ENCODE assay signal across 8 cellular contexts in the genomic region with DNA sequence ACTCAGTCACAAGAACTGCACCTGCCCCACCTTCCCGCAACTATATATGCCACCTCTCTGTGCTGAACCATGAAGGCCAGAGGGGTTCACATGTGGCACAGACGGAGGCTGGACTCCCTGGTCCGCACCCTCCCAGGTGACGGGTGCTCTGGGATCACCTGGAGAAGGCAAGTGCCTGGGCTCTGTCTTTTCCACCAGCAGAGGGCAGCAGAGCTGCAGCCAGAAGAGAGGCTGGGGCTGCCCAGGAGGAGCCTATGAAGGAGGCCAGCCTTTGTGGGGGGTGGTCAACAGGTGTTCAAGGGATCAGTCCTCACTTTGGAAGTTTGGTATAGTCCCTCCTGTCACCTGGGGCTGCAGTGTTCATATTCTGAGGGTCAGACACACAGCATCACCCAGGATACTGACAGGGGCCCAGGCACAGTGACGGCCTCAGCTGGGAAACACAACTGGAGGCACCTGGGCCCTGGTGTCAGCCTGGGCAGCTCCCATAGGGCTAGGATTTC. TPM values are rescaled to one million over a fixed set of nuclear protein-coding genes. Genes with fewer than 3 reads are reported as not detected.
DNase-seq lines count a peak whose midpoint lies in the region; ATAC-seq and TF ChIP-seq lines count a peak whose summit lies in the region.

No MANE protein-coding gene starts in this region.

- H3K4me3 ChIP-seq in adipocyte (ENCODE audit: low read length) (no peak overlapping the region), smooth muscle cell (no peak overlapping the region)

- peaks cover 64% of the 10 kb centered on the region for H3K4me1 Mint-ChIP-seq in CD4-positive, alpha-beta T cell (ENCODE audit: low read depth)

- H3K4me1 ChIP-seq in adipocyte (ENCODE audit: control insufficient read depth, insufficient read depth, low read length) (no peaks in the 10 kb centered on the region), smooth muscle cell (ENCODE audit: low read depth) (no peaks in the 10 kb centered on the region)

- H3K9ac ChIP-seq in adipocyte (ENCODE audit: low read length) = no peak overlapping the region
- H3K9ac ChIP-seq in smooth muscle cell (ENCODE audit: low read depth) = no peak overlapping the region

- H3K27ac Mint-ChIP-seq in CD4-positive, alpha-beta T cell = no peak overlapping the region

- no peaks in the 10 kb centered on the region for H3K27me3 ChIP-seq in CD4-positive, alpha-beta T cell (ENCODE audit: control insufficient read depth, insufficient read depth, low read length)
- H3K27me3 ChIP-seq in adipocyte (replicated peaks; ENCODE audit: control insufficient read depth, insufficient read depth, low read length) (peaks cover 52% of the 10 kb centered on the region), smooth muscle cell (ENCODE audit: low read depth) (peaks cover 80% of the 10 kb centered on the region)

- no peaks in the 10 kb centered on the region for H3F3A ChIP-seq in smooth muscle cell (ENCODE audit: low read depth)

- H3K79me2 ChIP-seq in smooth muscle cell (ENCODE audit: low read depth) = no peaks in the 10 kb centered on the region

- TF ChIP-seq CTCF in CD4-positive, alpha-beta T cell (IDR thresholded peaks at IDR 0.05) = peak; percentile 98
- TF ChIP-seq CTCF in smooth muscle cell (IDR thresholded peaks at IDR 0.05; ENCODE audit: borderline replicate concordance, insufficient read depth, poor library complexity, severe bottlenecking) = peak; percentile 94

- peak; percentile 80 for ATAC-seq in CD4-positive, alpha-beta T cell (ENCODE audit: poor library complexity)
- ATAC-seq in SK-N-SH treated with all-trans-retinoic acid at 6 μM for 48 hours = peak; percentile 98
- no peak for ATAC-seq in GM19467 (IDR thresholded peaks at IDR 0.05; ENCODE audit: unreplicated experiment)
- no peak for ATAC-seq in GM21529 (IDR thresholded peaks at IDR 0.05; ENCODE audit: unreplicated experiment)

- H3K27me3 Mint-ChIP-seq in CD4-positive, alpha-beta T cell = no peaks in the 10 kb centered on the region

- CTCF ChIA-PET in CD4-positive, alpha-beta T cell (lab: Charles Lee) = interaction anchor here (0.8 to 2.2 kb wide), 19 partner anchors 10 to 94 kb away, joined by 3 to 11 read pairs (median 4); no protein-coding TSS in a partner anchor

- H3K4me2 ChIP-seq in smooth muscle cell = no peak overlapping the region

- H3K9me3 ChIP-seq in CD4-positive, alpha-beta T cell (ENCODE audit: control insufficient read depth, low read length) = no peaks in the 10 kb centered on the region
- H3K9me3 ChIP-seq in adipocyte (ENCODE audit: control insufficient read depth, low read length) (peaks cover 22% of the 10 kb centered on the region), smooth muscle cell (replicated peaks; ENCODE audit: low read depth) (no peaks in the 10 kb centered on the region)

- H3K9me3 Mint-ChIP-seq in CD4-positive, alpha-beta T cell = no peaks in the 10 kb centered on the region

- POLR2A ChIA-PET in CD4-positive, alpha-beta T cell (lab: Charles Lee) = interaction anchor here (1.2 to 1.9 kb wide), 3 partner anchors 28 to 46 kb away, joined by 3 to 7 read pairs (median 6); no protein-coding TSS in a partner anchor

- 29% methylated on average over 5 of the region's 5 CpGs for WGBS in smooth muscle cell (ENCODE audit: low lambda C conversion rate)

- peak; percentile 53 to 70 (median 60) for DNase-seq in CD4-positive, alpha-beta T cell
- DNase-seq in HK-2 (ENCODE audit: unreplicated experiment) (peak; percentile 55), adipocyte (ENCODE audit: low read depth) (peak; percentile 56), hippocampal formation (lab: John Stamatoyannopoulos, UW) (peak; percentile 1 to 25), smooth muscle cell (lab: John Stamatoyannopoulos, UW; ENCODE audit: unreplicated experiment) (no peak)

- no peaks in the 10 kb centered on the region for H3K36me3 Mint-ChIP-seq in CD4-positive, alpha-beta T cell (ENCODE audit: low read depth)

- intact Hi-C loops in CD4-positive, alpha-beta T cell (cut with DNase I, micrococcal nuclease) = loop anchor here (1.0 to 5.0 kb wide), 3 partner anchors 30 to 46 kb away; no protein-coding TSS in a partner anchor

- no peak overlapping the region for H2AFZ ChIP-seq in smooth muscle cell (ENCODE audit: low read depth)

- H3K36me3 ChIP-seq in adipocyte (ENCODE audit: control insufficient read depth, insufficient read depth, low read length, severe bottlenecking) (no peaks in the 10 kb centered on the region), smooth muscle cell (ENCODE audit: low read depth) (no peaks in the 10 kb centered on the region)

- no peaks in the 10 kb centered on the region for H4K20me1 ChIP-seq in smooth muscle cell (ENCODE audit: low read depth)

- H3K4me3 Mint-ChIP-seq in CD4-positive, alpha-beta T cell = no peak overlapping the region

- no peak overlapping the region for H3K27ac ChIP-seq in CD4-positive, alpha-beta T cell (ENCODE audit: low read depth, low read length)
- H3K27ac ChIP-seq in smooth muscle cell (ENCODE audit: low read depth) = no peak overlapping the region

TF ChIP-seq in SK-N-SH treated with all-trans-retinoic acid at 6 μM for 48 hours, 23 proteins besides CTCF, POLR2A, EP300 and RAD21 (continues in another document):
- TF ChIP-seq ESRRG (CRISPR knock-in tag; IDR thresholded peaks at IDR 0.05) (no peak), BACH2 (CRISPR knock-in tag; IDR thresholded peaks at IDR 0.05; ENCODE audit: borderline replicate concordance) (no peak), PPARA (CRISPR knock-in tag; IDR thresholded peaks at IDR 0.05; ENCODE audit: borderline replicate concordance) (no peak), TOX (CRISPR knock-in tag; IDR thresholded peaks at IDR 0.05; ENCODE audit: borderline replicate concordance) (no peak)
- TF ChIP-seq, protein P1, sequence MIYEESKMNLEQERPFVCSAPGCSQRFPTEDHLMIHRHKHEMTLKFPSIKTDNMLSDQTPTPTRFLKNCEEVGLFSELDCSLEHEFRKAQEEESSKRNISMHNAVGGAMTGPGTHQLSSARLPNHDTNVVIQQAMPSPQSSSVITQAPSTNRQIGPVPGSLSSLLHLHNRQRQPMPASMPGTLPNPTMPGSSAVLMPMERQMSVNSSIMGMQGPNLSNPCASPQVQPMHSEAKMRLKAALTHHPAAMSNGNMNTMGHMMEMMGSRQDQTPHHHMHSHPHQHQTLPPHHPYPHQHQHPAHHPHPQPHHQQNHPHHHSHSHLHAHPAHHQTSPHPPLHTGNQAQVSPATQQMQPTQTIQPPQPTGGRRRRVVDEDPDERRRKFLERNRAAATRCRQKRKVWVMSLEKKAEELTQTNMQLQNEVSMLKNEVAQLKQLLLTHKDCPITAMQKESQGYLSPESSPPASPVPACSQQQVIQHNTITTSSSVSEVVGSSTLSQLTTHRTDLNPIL (CRISPR knock-in tag; IDR thresholded peaks at IDR 0.05; ENCODE audit: low read depth) = no peak
- TF ChIP-seq, protein P2, sequence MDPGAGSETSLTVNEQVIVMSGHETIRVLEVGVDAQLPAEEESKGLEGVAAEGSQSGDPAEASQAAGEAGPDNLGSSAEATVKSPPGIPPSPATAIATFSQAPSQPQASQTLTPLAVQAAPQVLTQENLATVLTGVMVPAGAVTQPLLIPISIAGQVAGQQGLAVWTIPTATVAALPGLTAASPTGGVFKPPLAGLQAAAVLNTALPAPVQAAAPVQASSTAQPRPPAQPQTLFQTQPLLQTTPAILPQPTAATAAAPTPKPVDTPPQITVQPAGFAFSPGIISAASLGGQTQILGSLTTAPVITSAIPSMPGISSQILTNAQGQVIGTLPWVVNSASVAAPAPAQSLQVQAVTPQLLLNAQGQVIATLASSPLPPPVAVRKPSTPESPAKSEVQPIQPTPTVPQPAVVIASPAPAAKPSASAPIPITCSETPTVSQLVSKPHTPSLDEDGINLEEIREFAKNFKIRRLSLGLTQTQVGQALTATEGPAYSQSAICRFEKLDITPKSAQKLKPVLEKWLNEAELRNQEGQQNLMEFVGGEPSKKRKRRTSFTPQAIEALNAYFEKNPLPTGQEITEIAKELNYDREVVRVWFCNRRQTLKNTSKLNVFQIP (CRISPR knock-in tag; IDR thresholded peaks at IDR 0.05; ENCODE audit: borderline replicate concordance, low read depth) = no peak
- TF ChIP-seq, protein P3, sequence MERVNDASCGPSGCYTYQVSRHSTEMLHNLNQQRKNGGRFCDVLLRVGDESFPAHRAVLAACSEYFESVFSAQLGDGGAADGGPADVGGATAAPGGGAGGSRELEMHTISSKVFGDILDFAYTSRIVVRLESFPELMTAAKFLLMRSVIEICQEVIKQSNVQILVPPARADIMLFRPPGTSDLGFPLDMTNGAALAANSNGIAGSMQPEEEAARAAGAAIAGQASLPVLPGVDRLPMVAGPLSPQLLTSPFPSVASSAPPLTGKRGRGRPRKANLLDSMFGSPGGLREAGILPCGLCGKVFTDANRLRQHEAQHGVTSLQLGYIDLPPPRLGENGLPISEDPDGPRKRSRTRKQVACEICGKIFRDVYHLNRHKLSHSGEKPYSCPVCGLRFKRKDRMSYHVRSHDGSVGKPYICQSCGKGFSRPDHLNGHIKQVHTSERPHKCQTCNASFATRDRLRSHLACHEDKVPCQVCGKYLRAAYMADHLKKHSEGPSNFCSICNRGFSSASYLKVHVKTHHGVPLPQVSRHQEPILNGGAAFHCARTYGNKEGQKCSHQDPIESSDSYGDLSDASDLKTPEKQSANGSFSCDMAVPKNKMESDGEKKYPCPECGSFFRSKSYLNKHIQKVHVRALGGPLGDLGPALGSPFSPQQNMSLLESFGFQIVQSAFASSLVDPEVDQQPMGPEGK (CRISPR knock-in tag; IDR thresholded peaks at IDR 0.05; ENCODE audit: borderline replicate concordance) = no peak

RNA-seq across cellular contexts. Expression of a gene that starts 39.2 kb away (rescaled TPM):
- total RNA-seq in CD4-positive, alpha-beta T cell = not detected
- total RNA-seq in smooth muscle cell = not detected in 2 replicates
- not detected in 2 replicates for polyA plus RNA-seq in smooth muscle cell

Comparison
In these comparisons a context has a peak if more than half of its experiments do, and no peak if none do; other contexts are left out.
1. ATAC-seq: peak in CD4-positive, alpha-beta T cell (single experiment) and SK-N-SH treated with all-trans-retinoic acid at 6 μM for 48 hours (single experiment); none in GM19467 (single experiment) and GM21529 (single experiment).